ENCODE assay signal across 1 cellular context in the genomic region with DNA sequence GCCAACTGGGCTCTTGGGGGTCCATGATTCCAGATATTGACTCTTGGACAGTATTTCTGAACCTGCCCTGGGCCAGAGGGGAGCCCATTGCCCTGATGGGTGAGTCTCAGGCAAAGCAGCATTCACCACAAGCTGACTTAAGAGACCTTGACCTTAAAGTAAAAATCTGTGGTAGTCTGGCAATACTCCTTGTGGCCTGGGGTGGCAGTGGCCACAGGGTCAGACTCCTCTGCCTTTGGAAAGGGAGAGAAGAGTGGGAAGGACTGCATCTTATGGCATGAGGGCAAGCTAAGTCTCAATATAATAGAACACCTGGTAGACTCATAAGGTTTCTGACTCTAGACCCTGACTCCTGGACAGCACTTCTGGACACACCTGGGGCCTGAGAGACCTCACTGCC.
TF ChIP-seq lines count a peak whose summit lies in the region.

No MANE protein-coding gene starts in this region.

TF ChIP-seq in GM23338, 12 proteins besides CTCF, POLR2A, EP300 and RAD21 (continued from another document):
- TF ChIP-seq, protein P1, sequence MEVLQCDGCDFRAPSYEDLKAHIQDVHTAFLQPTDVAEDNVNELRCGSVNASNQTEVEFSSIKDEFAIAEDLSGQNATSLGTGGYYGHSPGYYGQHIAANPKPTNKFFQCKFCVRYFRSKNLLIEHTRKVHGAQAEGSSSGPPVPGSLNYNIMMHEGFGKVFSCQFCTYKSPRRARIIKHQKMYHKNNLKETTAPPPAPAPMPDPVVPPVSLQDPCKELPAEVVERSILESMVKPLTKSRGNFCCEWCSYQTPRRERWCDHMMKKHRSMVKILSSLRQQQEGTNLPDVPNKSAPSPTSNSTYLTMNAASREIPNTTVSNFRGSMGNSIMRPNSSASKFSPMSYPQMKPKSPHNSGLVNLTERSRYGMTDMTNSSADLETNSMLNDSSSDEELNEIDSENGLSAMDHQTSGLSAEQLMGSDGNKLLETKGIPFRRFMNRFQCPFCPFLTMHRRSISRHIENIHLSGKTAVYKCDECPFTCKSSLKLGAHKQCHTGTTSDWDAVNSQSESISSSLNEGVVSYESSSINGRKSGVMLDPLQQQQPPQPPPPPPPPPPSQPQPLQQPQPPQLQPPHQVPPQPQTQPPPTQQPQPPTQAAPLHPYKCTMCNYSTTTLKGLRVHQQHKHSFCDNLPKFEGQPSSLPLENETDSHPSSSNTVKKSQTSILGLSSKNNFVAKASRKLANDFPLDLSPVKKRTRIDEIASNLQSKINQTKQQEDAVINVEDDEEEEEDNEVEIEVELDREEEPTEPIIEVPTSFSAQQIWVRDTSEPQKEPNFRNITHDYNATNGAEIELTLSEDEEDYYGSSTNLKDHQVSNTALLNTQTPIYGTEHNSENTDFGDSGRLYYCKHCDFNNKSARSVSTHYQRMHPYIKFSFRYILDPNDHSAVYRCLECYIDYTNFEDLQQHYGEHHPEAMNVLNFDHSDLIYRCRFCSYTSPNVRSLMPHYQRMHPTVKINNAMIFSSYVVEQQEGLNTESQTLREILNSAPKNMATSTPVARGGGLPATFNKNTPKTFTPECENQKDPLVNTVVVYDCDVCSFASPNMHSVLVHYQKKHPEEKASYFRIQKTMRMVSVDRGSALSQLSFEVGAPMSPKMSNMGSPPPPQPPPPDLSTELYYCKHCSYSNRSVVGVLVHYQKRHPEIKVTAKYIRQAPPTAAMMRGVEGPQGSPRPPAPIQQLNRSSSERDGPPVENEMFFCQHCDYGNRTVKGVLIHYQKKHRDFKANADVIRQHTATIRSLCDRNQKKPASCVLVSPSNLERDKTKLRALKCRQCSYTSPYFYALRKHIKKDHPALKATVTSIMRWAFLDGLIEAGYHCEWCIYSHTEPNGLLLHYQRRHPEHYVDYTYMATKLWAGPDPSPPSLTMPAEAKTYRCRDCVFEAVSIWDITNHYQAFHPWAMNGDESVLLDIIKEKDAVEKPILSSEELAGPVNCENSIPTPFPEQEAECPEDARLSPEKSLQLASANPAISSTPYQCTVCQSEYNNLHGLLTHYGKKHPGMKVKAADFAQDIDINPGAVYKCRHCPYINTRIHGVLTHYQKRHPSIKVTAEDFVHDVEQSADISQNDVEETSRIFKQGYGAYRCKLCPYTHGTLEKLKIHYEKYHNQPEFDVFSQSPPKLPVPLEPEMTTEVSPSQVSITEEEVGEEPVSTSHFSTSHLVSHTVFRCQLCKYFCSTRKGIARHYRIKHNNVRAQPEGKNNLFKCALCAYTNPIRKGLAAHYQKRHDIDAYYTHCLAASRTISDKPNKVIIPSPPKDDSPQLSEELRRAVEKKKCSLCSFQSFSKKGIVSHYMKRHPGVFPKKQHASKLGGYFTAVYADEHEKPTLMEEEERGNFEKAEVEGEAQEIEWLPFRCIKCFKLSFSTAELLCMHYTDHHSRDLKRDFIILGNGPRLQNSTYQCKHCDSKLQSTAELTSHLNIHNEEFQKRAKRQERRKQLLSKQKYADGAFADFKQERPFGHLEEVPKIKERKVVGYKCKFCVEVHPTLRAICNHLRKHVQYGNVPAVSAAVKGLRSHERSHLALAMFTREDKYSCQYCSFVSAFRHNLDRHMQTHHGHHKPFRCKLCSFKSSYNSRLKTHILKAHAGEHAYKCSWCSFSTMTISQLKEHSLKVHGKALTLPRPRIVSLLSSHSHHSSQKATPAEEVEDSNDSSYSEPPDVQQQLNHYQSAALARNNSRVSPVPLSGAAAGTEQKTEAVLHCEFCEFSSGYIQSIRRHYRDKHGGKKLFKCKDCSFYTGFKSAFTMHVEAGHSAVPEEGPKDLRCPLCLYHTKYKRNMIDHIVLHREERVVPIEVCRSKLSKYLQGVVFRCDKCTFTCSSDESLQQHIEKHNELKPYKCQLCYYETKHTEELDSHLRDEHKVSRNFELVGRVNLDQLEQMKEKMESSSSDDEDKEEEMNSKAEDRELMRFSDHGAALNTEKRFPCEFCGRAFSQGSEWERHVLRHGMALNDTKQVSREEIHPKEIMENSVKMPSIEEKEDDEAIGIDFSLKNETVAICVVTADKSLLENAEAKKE (CRISPR knock-in tag; IDR thresholded peaks at IDR 0.05), result no peak
